ENCODE assay signal across 8 cellular contexts in genomic region chr6:108835218-108835850, GRCh38. TPM values are rescaled to one million over a fixed set of nuclear protein-coding genes. Genes with fewer than 3 reads are reported as not detected.
DNase-seq lines count a peak whose midpoint lies in the region; ATAC-seq and TF ChIP-seq lines count a peak whose summit lies in the region.

No MANE protein-coding gene starts in this region.

- H3K4me1 Mint-ChIP-seq in endothelial cell (ENCODE audit: unreplicated experiment) = peaks cover 26% of the 10 kb centered on the region

- peaks cover 3% of the 10 kb centered on the region for H3K36me3 Mint-ChIP-seq in endothelial cell (ENCODE audit: low read depth, unreplicated experiment)

- H3K9me3 Mint-ChIP-seq in endothelial cell (ENCODE audit: unreplicated experiment) = no peaks in the 10 kb centered on the region

- TF ChIP-seq CTCF in endothelial cell (IDR thresholded peaks at IDR 0.05; ENCODE audit: unreplicated experiment) = peak; percentile 99

- peaks cover 6% of the 10 kb centered on the region for H3K27me3 Mint-ChIP-seq in endothelial cell (ENCODE audit: unreplicated experiment)

- H3K27ac Mint-ChIP-seq in endothelial cell (ENCODE audit: unreplicated experiment) = no peak overlapping the region

- no peak overlapping the region for H3K4me3 Mint-ChIP-seq in endothelial cell (ENCODE audit: unreplicated experiment)

- DNase-seq in AG20443 (ENCODE audit: low spot score) = peak; percentile 87
- peak; percentile 70 for DNase-seq in HPDE6-E6E7 (ENCODE audit: extremely low spot score)
- peak; percentile 82 for DNase-seq in NOMO-1 treated with DMSO at 0.1 percent for 48 hours (lab: John Stamatoyannopoulos, UW; ENCODE audit: unreplicated experiment)
- DNase-seq in activated CD8-positive, alpha-beta memory T cell treated with anti-CD3 and anti-CD28 coated beads for 48 hours (ENCODE audit: low read depth in 2 of 3, low spot score in 2 of 3) = peak; percentile 40 to 72 (median 56)
- peak; percentile 84 for DNase-seq in endothelial cell (ENCODE audit: low spot score)
- DNase-seq in midbrain (lab: John Stamatoyannopoulos, UW) = peak; percentile 89
- DNase-seq in stimulated activated CD8-positive, alpha-beta memory T cell treated with anti-CD3 and anti-CD28 coated beads, Interleukin-4, amount 100 ng/mL, for 24 hours (ENCODE audit: low read depth) = peak; percentile 77

- ATAC-seq in GM19035 (IDR thresholded peaks at IDR 0.05; ENCODE audit: unreplicated experiment) = peak; percentile 79

RNA-seq across cellular contexts. Expression of gene ARMC2, which starts 12.9 kb away (rescaled TPM):
- total RNA-seq in endothelial cell (ENCODE audit: unreplicated experiment) = 6.3 TPM

Comparison
In these comparisons a context has a peak if more than half of its experiments do, and no peak if none do; other contexts are left out.
1. Peak in every context shown above with its lines: DNase-seq and ATAC-seq.